ENCODE assay signal across 1 cellular context in genomic region chr21:43771698-43772367, GRCh38.
A peak's percentile ranks its signal among the peaks of the same experiment; 100 is the strongest.
TF ChIP-seq lines count a peak whose summit lies in the region.

No MANE protein-coding gene starts in this region.

TF ChIP-seq in HEK293, 187 proteins besides CTCF, POLR2A, EP300 and RAD21 (continued from another document):
- TF ChIP-seq ZNF544 (tag by site-specific recombination; IDR thresholded peaks at IDR 0.05) (no peak), PBX3 (CRISPR knock-in tag; IDR thresholded peaks at IDR 0.05) (no peak), ZNF175 (tag by site-specific recombination; IDR thresholded peaks at IDR 0.05) (no peak), ZNF394 (tag by site-specific recombination; IDR thresholded peaks at IDR 0.05; ENCODE audit: borderline replicate concordance) (no peak), ZNF791 (tag by site-specific recombination; IDR thresholded peaks at IDR 0.05) (no peak), ZNF792 (tag by site-specific recombination; IDR thresholded peaks at IDR 0.05) (no peak), ZNF148 (tag by site-specific recombination; IDR thresholded peaks at IDR 0.05; ENCODE audit: borderline replicate concordance) (no peak), ZNF280D (tag by site-specific recombination; IDR thresholded peaks at IDR 0.05) (no peak), OVOL3 (tag by site-specific recombination; IDR thresholded peaks at IDR 0.05) (no peak), HOXD13 (CRISPR knock-in tag; IDR thresholded peaks at IDR 0.05; ENCODE audit: borderline replicate concordance) (no peak), ZNF280C (tag by site-specific recombination; IDR thresholded peaks at IDR 0.05) (no peak), ZNF274 (IDR thresholded peaks at IDR 0.05; ENCODE audit: low read length) (no peak), ZNF274 (tag by site-specific recombination; IDR thresholded peaks at IDR 0.05; ENCODE audit: borderline replicate concordance) (no peak), ZNF692 (tag by site-specific recombination; IDR thresholded peaks at IDR 0.05) (no peak), ZBTB6 (tag by site-specific recombination; IDR thresholded peaks at IDR 0.05) (no peak), ZNF138 (tag by site-specific recombination; IDR thresholded peaks at IDR 0.05; ENCODE audit: borderline replicate concordance) (no peak), ZNF202 (tag by site-specific recombination; IDR thresholded peaks at IDR 0.05; ENCODE audit: borderline replicate concordance) (no peak), ZNF549 (tag by site-specific recombination; IDR thresholded peaks at IDR 0.05) (no peak), ZSCAN16 (tag by site-specific recombination; IDR thresholded peaks at IDR 0.05) (no peak), KLF8 (tag by site-specific recombination; IDR thresholded peaks at IDR 0.05) (peak; percentile 53)
TF ChIP-seq in HEK293: peak in this region for 27.
